10 cellular contexts compared by ENCODE assay signal in genomic region chr1:188715566-188715965, GRCh38.
DNase-seq lines count a peak whose midpoint lies in the region; ATAC-seq and TF ChIP-seq lines count a peak whose summit lies in the region.
"Had no signal": no experiment of that assay in that cellular context is flagged by ENCODE, and none has a peak within 500 bp of the region (broad histone marks: within the 10 kb centered on the region; RNA-seq: fewer than 3 reads in every experiment).

No MANE protein-coding gene starts in this region.

- no peak overlapping the region for H2AFZ ChIP-seq in Karpas-422 (ENCODE audit: low read length)

- H3K4me2 ChIP-seq in Karpas-422 (ENCODE audit: low read depth, low read length, poor library complexity, severe bottlenecking): no peak overlapping the region

- H3K4me1 ChIP-seq in Karpas-422 (ENCODE audit: low read length): no peaks in the 10 kb centered on the region

- H3K27ac ChIP-seq in 22Rv1: no peak overlapping the region
- H3K27ac ChIP-seq in Karpas-422 (ENCODE audit: low read length): no peak overlapping the region

- H3K79me2 ChIP-seq in Karpas-422 (ENCODE audit: low read length): no peaks in the 10 kb centered on the region

- TF ChIP-seq CTCF in 22Rv1 (IDR thresholded peaks at IDR 0.05) (peak; percentile 49), choroid plexus epithelial cell (conservative IDR thresholded peaks at IDR 0.05; ENCODE audit: low read depth, low read length) (peak; percentile 57)

- no peaks in the 10 kb centered on the region for H3K36me3 ChIP-seq in Karpas-422 (ENCODE audit: insufficient read depth, low read length)

- H3K4me3 ChIP-seq in choroid plexus epithelial cell (ENCODE audit: low read depth, low read length): no peak overlapping the region
- H3K4me3 ChIP-seq in Karpas-422 (ENCODE audit: low read length): no peak overlapping the region

- H3K9me3 ChIP-seq in Karpas-422 (ENCODE audit: low read length): peaks cover 17% of the 10 kb centered on the region; the same call in 1 of the 2 replicates

- H3K9ac ChIP-seq in Karpas-422 (ENCODE audit: low read length): no peak overlapping the region

- H3K9me2 ChIP-seq in Karpas-422 (replicated peaks; ENCODE audit: insufficient read depth, low read length): no peaks in the 10 kb centered on the region

- peak; percentile 47 for DNase-seq in ELR (ENCODE audit: low read depth)
- peak; percentile 13 for DNase-seq in NCI-H774 (lab: John Stamatoyannopoulos, UW)
- peak; percentile 21 for DNase-seq in choroid plexus epithelial cell (ENCODE audit: low read depth)
- no peak for DNase-seq in Karpas-422
- DNase-seq in activated naive CD4-positive, alpha-beta T cell treated with Interleukin-2 at 50 U/mL for 16 hours: no peak
- no peak for DNase-seq in C1 segment of cervical spinal cord (lab: John Stamatoyannopoulos, UW)
- DNase-seq: activated B cell treated with CpG ODN at 0.5 μM for 24 hours had no signal

- no peak for ATAC-seq in GM19023 (IDR thresholded peaks at IDR 0.05; ENCODE audit: unreplicated experiment)
- ATAC-seq: left lobe of liver had no signal

- H3K27me3 ChIP-seq in Karpas-422 (ENCODE audit: low read length): no peaks in the 10 kb centered on the region

- no peaks in the 10 kb centered on the region for H4K20me1 ChIP-seq in Karpas-422 (ENCODE audit: insufficient read depth, low read depth, low read length)

Comparison
In these comparisons a context has a peak if more than half of its experiments do, and no peak if none do; other contexts are left out.
1. DNase-seq: peak in ELR (single experiment), NCI-H774 (single experiment) and choroid plexus epithelial cell (single experiment); none in Karpas-422 (single experiment), activated naive CD4-positive, alpha-beta T cell treated with Interleukin-2 at 50 U/mL for 16 hours (single experiment) and C1 segment of cervical spinal cord (0 of 14).